ENCODE assay signal across 23 cellular contexts in the genomic region with DNA sequence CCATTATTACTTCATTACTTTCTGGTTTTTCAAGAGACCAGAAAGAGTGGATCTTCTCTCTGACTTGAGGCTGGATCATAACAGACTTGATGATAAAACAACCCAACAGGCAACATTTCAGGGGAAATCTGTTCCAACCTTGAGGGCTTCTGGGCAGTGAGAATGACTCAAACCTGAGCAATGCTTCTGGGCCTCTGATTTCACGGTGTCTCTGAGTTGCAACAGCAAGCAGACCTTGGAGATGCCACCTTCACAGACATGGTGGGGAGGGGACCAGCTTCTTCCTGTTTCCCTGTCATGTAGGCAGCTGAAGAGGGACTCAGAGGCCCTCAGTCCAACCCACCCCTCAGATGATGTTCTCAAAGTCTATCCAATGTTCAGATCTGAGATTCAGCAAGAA.
DNase-seq lines count a peak whose midpoint lies in the region; ATAC-seq, FAIRE-seq and TF ChIP-seq lines count a peak whose summit lies in the region.
"Had no signal": no experiment of that assay in that cellular context is flagged by ENCODE, and none has a peak within 500 bp of the region (broad histone marks: within the 10 kb centered on the region; RNA-seq: fewer than 3 reads in every experiment).

No MANE protein-coding gene starts in this region.

- DNase-seq in AG20443 (ENCODE audit: low spot score) (peak; percentile 52), HPDE6-E6E7 (ENCODE audit: extremely low spot score) (peak; percentile 11), astrocyte of the spinal cord (ENCODE audit: low read depth, low spot score) (peak; percentile 23), iris pigment epithelial cell (ENCODE audit: low read depth) (peak; percentile 79), GM13976 (ENCODE audit: low spot score) (no peak), GM12892 (ENCODE audit: insufficient read length) (no peak)
- DNase-seq in activated naive CD8-positive, alpha-beta T cell treated with anti-CD3 and anti-CD28 coated beads for 36 hours: no peak
- DNase-seq: activated B cell treated with CpG ODN at 0.5 μM for 24 hours; activated CD8-positive, alpha-beta memory T cell treated with anti-CD3 and anti-CD28 coated beads for 24 hours; aorta; erythroblast; NCI-H1436; NCI-H2227 treated with DMSO at 0.1 percent for 48 hours; NK-92 treated with Interleukin-12 subunit alpha and Interleukin-12 subunit beta, amount 100 ng/mL, for 24 hours; right cardiac atrium; SHP77; stimulated activated CD4-positive, alpha-beta T cell treated with anti-CD3 and anti-CD28 coated beads, Interleukin-1b, Interleukin-23, amount 100 ng/mL, for 48 hours; T-helper 17 cell had no signal

- no peak overlapping the region for H3K4me3 Mint-ChIP-seq in activated naive CD8-positive, alpha-beta T cell treated with anti-CD3 and anti-CD28 coated beads for 36 hours
- H3K4me3 Mint-ChIP-seq: activated B cell treated with CpG ODN at 0.5 μM for 24 hours; activated T-helper 17 cell treated with anti-CD3 and anti-CD28 coated beads, Interleukin-2, amount 50 U/mL, for 72 hours; T-helper 17 cell had no signal

- in situ Hi-C loops in astrocyte of the spinal cord (cut with HindIII; ENCODE audit: low sequenced_read_pairs): no loop called here
- in situ Hi-C loops in GM13976 (cut with MboI; ENCODE audit: low sequenced_read_pairs, unreplicated experiment): no loop called here

- no peak for TF ChIP-seq CTCF in astrocyte of the spinal cord (IDR thresholded peaks at IDR 0.05; ENCODE audit: low read depth, low read length)
- no peak for TF ChIP-seq CTCF in GM13976 (IDR thresholded peaks at IDR 0.05; ENCODE audit: borderline replicate concordance, control extremely low read depth, extremely low read depth, insufficient read depth, missing control alignments)

- no peaks in the 10 kb centered on the region for H3K36me3 Mint-ChIP-seq in activated naive CD8-positive, alpha-beta T cell treated with anti-CD3 and anti-CD28 coated beads for 36 hours

- H3K4me3 ChIP-seq in astrocyte of the spinal cord (ENCODE audit: low read depth, low read length): no peak overlapping the region
- H3K4me3 ChIP-seq: BLaER1 treated with 17β-estradiol and CSF1 and Interleukin-3, amounts not matched to agents 10 nM and 100 nM; coronary artery had no signal

- H3K9me3 Mint-ChIP-seq in activated naive CD8-positive, alpha-beta T cell treated with anti-CD3 and anti-CD28 coated beads for 36 hours: no peaks in the 10 kb centered on the region
- H3K9me3 Mint-ChIP-seq: activated B cell treated with CpG ODN at 0.5 μM for 24 hours; activated T-helper 17 cell treated with anti-CD3 and anti-CD28 coated beads, Interleukin-2, amount 50 U/mL, for 72 hours had no signal

- FAIRE-seq in GM12892 (lab: Jason Lieb, UNC): no peak

- H3K27ac Mint-ChIP-seq in activated naive CD8-positive, alpha-beta T cell treated with anti-CD3 and anti-CD28 coated beads for 36 hours: no peak overlapping the region
- H3K27ac Mint-ChIP-seq: activated B cell treated with CpG ODN at 0.5 μM for 24 hours; activated T-helper 17 cell treated with anti-CD3 and anti-CD28 coated beads, Interleukin-2, amount 50 U/mL, for 72 hours; T-helper 17 cell had no signal

- H3K27me3 Mint-ChIP-seq in activated naive CD8-positive, alpha-beta T cell treated with anti-CD3 and anti-CD28 coated beads for 36 hours: peaks cover 19% of the 10 kb centered on the region

- ATAC-seq in SK-N-SH treated with all-trans-retinoic acid at 6 μM for 48 hours: no peak
- ATAC-seq: activated T-helper 17 cell treated with anti-CD3 and anti-CD28 coated beads, Interleukin-2, amount 50 U/mL, for 72 hours; left lobe of liver; right cardiac atrium; T-helper 17 cell had no signal

- no peaks in the 10 kb centered on the region for H3K4me1 Mint-ChIP-seq in activated naive CD8-positive, alpha-beta T cell treated with anti-CD3 and anti-CD28 coated beads for 36 hours
- H3K4me1 Mint-ChIP-seq: activated B cell treated with CpG ODN at 0.5 μM for 24 hours; activated T-helper 17 cell treated with anti-CD3 and anti-CD28 coated beads, Interleukin-2, amount 50 U/mL, for 72 hours; T-helper 17 cell had no signal

- TF ChIP-seq POLR2A in GM12892 (IDR thresholded peaks at IDR 0.05; ENCODE audit: low read depth, low read length): no peak

TF ChIP-seq in SK-N-SH treated with all-trans-retinoic acid at 6 μM for 48 hours, 23 proteins besides CTCF, POLR2A, EP300 and RAD21:
- TF ChIP-seq, protein P1, sequence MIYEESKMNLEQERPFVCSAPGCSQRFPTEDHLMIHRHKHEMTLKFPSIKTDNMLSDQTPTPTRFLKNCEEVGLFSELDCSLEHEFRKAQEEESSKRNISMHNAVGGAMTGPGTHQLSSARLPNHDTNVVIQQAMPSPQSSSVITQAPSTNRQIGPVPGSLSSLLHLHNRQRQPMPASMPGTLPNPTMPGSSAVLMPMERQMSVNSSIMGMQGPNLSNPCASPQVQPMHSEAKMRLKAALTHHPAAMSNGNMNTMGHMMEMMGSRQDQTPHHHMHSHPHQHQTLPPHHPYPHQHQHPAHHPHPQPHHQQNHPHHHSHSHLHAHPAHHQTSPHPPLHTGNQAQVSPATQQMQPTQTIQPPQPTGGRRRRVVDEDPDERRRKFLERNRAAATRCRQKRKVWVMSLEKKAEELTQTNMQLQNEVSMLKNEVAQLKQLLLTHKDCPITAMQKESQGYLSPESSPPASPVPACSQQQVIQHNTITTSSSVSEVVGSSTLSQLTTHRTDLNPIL (CRISPR knock-in tag; IDR thresholded peaks at IDR 0.05; ENCODE audit: low read depth): no peak
- TF ChIP-seq, protein P2, sequence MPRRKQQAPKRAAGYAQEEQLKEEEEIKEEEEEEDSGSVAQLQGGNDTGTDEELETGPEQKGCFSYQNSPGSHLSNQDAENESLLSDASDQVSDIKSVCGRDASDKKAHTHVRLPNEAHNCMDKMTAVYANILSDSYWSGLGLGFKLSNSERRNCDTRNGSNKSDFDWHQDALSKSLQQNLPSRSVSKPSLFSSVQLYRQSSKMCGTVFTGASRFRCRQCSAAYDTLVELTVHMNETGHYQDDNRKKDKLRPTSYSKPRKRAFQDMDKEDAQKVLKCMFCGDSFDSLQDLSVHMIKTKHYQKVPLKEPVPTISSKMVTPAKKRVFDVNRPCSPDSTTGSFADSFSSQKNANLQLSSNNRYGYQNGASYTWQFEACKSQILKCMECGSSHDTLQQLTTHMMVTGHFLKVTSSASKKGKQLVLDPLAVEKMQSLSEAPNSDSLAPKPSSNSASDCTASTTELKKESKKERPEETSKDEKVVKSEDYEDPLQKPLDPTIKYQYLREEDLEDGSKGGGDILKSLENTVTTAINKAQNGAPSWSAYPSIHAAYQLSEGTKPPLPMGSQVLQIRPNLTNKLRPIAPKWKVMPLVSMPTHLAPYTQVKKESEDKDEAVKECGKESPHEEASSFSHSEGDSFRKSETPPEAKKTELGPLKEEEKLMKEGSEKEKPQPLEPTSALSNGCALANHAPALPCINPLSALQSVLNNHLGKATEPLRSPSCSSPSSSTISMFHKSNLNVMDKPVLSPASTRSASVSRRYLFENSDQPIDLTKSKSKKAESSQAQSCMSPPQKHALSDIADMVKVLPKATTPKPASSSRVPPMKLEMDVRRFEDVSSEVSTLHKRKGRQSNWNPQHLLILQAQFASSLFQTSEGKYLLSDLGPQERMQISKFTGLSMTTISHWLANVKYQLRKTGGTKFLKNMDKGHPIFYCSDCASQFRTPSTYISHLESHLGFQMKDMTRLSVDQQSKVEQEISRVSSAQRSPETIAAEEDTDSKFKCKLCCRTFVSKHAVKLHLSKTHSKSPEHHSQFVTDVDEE (CRISPR knock-in tag; IDR thresholded peaks at IDR 0.05): no peak

Comparison
In these comparisons a context has a peak if more than half of its experiments do, and no peak if none do; other contexts are left out.
1. DNase-seq: peak in AG20443 (single experiment), HPDE6-E6E7 (single experiment), astrocyte of the spinal cord (single experiment) and iris pigment epithelial cell (single experiment); none in GM13976 (single experiment), GM12892 (single experiment) and activated naive CD8-positive, alpha-beta T cell treated with anti-CD3 and anti-CD28 coated beads for 36 hours (single experiment).